Comparison of ENCODE assay signal across 17 cellular contexts in the genomic region with DNA sequence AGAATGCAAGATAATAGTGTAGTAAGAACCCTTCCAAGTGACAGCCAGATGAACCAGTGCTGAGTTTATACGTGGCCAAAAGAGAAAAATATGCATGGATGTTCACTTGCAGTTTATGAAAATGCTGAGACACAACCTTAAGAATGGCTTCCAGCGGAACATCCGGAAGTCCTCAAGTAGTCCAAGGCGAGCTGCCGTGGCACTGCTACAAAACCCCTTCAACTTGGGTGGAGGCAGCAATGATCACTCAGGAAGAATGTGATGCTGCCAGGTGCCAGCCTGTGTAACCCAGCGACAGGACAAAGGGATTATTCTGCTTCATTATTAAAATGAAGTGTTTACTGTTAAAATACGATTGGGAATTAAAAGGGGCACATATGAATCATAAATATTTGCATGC.
A peak's percentile ranks its signal among the peaks of the same experiment; 100 is the strongest.
DNase-seq lines count a peak whose midpoint lies in the region; ATAC-seq and TF ChIP-seq lines count a peak whose summit lies in the region.
"Had no signal": no experiment of that assay in that cellular context is flagged by ENCODE, and none has a peak within 500 bp of the region (broad histone marks: within the 10 kb centered on the region; RNA-seq: fewer than 3 reads in every experiment).

No MANE protein-coding gene starts in this region.

- no TSS peak for BruUV-seq in PC-9 (replicated peaks; lab: Mats Ljungman, UMichigan)

- H3K4me3 ChIP-seq in PC-9 = no peak overlapping the region
- H3K4me3 ChIP-seq in lower lobe of right lung = no peak overlapping the region

- intact Hi-C loops in PC-9 (cut with micrococcal nuclease; ENCODE audit: unreplicated experiment) (no loop called here), lower lobe of right lung (cut with DNase I) (no loop called here), sciatic nerve (cut with DNase I) (no loop called here)

- peak overlapping the region; percentile 22 for H3K27ac Mint-ChIP-seq in activated naive CD8-positive, alpha-beta T cell
- no peak overlapping the region for H3K27ac Mint-ChIP-seq in activated naive CD8-positive, alpha-beta T cell treated with anti-CD3 and anti-CD28 coated beads, Interleukin-2, amount 50 U/mL, for 24 hours
- H3K27ac Mint-ChIP-seq: H9 had no signal

- H3K9me3 Mint-ChIP-seq in activated naive CD8-positive, alpha-beta T cell (ENCODE audit: low read depth) = no peaks in the 10 kb centered on the region
- H3K9me3 Mint-ChIP-seq in activated naive CD8-positive, alpha-beta T cell treated with anti-CD3 and anti-CD28 coated beads, Interleukin-2, amount 50 U/mL, for 24 hours = no peaks in the 10 kb centered on the region

- peaks cover 60% of the 10 kb centered on the region for H3F3A ChIP-seq in PC-9 (ENCODE audit: insufficient read depth, low read depth)

- no peaks in the 10 kb centered on the region for H3K9me3 ChIP-seq in PC-9 (ENCODE audit: insufficient read depth, low read depth)
- no peaks in the 10 kb centered on the region for H3K9me3 ChIP-seq in lower lobe of right lung
- H3K9me3 ChIP-seq: Caco-2 had no signal

- H3K27me3 ChIP-seq in PC-9 (ENCODE audit: insufficient read depth, low read depth) (no peaks in the 10 kb centered on the region), lower lobe of right lung (ENCODE audit: low read depth) (no peaks in the 10 kb centered on the region)

- no peak for DNase-seq in activated naive CD8-positive, alpha-beta T cell treated with anti-CD3 and anti-CD28 coated beads, Interleukin-2, amount 50 U/mL, for 24 hours
- no peak for DNase-seq in PC-9
- peak; percentile 65 for DNase-seq in lower lobe of right lung
- no peak for DNase-seq in COLO829 (ENCODE audit: low spot score)
- DNase-seq in SHP77 (lab: John Stamatoyannopoulos, UW) = no peak
- no peak for DNase-seq in sciatic nerve (ENCODE audit: low spot score)
- no peak for DNase-seq in D341Med (ENCODE audit: low spot score)
- DNase-seq: Caco-2, DMS53, H9, NCI-H146, NCI-H446, NCI-H82, SIG-M5 had no signal

- POLR2A ChIA-PET in PC-9 (lab: Charles Lee; ENCODE audit: unreplicated experiment) = interaction anchor here (0.7 kb wide), 2 partner anchors 62 to 177 kb away, joined by 3 to 6 read pairs; no protein-coding TSS in a partner anchor

- H3K27ac ChIP-seq in PC-9 = 0 out of 2 replicates have a peak overlapping the region, but pooled peaks have one; percentile 32
- H3K27ac ChIP-seq in lower lobe of right lung = peak overlapping the region; percentile 67
- H3K27ac ChIP-seq: 22Rv1, C4-2B had no signal

- TF ChIP-seq CTCF in PC-9 (conservative IDR thresholded peaks at IDR 0.05) (no peak), lower lobe of right lung (IDR thresholded peaks at IDR 0.05) (no peak)

- peaks cover 35% of the 10 kb centered on the region for H3K4me1 Mint-ChIP-seq in activated naive CD8-positive, alpha-beta T cell (ENCODE audit: low read depth)
- H3K4me1 Mint-ChIP-seq in activated naive CD8-positive, alpha-beta T cell treated with anti-CD3 and anti-CD28 coated beads, Interleukin-2, amount 50 U/mL, for 24 hours = peaks cover 39% of the 10 kb centered on the region

- H3K79me2 ChIP-seq in PC-9 (ENCODE audit: low read depth) = peaks cover 95% of the 10 kb centered on the region

- no peak overlapping the region for H3K4me3 Mint-ChIP-seq in activated naive CD8-positive, alpha-beta T cell
- no peak overlapping the region for H3K4me3 Mint-ChIP-seq in activated naive CD8-positive, alpha-beta T cell treated with anti-CD3 and anti-CD28 coated beads, Interleukin-2, amount 50 U/mL, for 24 hours
- H3K4me3 Mint-ChIP-seq: H9 had no signal

- peaks cover 4% of the 10 kb centered on the region; the same call in 1 of the 2 replicates for H4K20me1 ChIP-seq in PC-9 (ENCODE audit: insufficient read depth)

- CTCF ChIA-PET in PC-9 (lab: Charles Lee) = no interaction called here

- no peaks in the 10 kb centered on the region for H3K9me2 ChIP-seq in PC-9 (ENCODE audit: insufficient read depth)

- H2AFZ ChIP-seq in PC-9 = no peak overlapping the region

- H3K4me1 ChIP-seq in PC-9 (replicated peaks; ENCODE audit: insufficient read depth) (peaks cover 58% of the 10 kb centered on the region), lower lobe of right lung (peaks cover 37% of the 10 kb centered on the region)

- H3K36me3 ChIP-seq in PC-9 (ENCODE audit: low read depth) (peaks cover 33% of the 10 kb centered on the region), lower lobe of right lung (peaks cover 57% of the 10 kb centered on the region)

- H3K27me3 Mint-ChIP-seq in activated naive CD8-positive, alpha-beta T cell = no peaks in the 10 kb centered on the region
- H3K27me3 Mint-ChIP-seq in activated naive CD8-positive, alpha-beta T cell treated with anti-CD3 and anti-CD28 coated beads, Interleukin-2, amount 50 U/mL, for 24 hours = no peaks in the 10 kb centered on the region

- ATAC-seq in activated naive CD8-positive, alpha-beta T cell treated with anti-CD3 and anti-CD28 coated beads, Interleukin-2, amount 50 U/mL, for 24 hours = no peak
- peak; percentile 73 to 86 for ATAC-seq in lower lobe of right lung
- ATAC-seq in sciatic nerve = no peak

- peaks cover 15% of the 10 kb centered on the region for H3K36me3 Mint-ChIP-seq in activated naive CD8-positive, alpha-beta T cell
- H3K36me3 Mint-ChIP-seq in activated naive CD8-positive, alpha-beta T cell treated with anti-CD3 and anti-CD28 coated beads, Interleukin-2, amount 50 U/mL, for 24 hours (ENCODE audit: low read depth) = peaks cover 61% of the 10 kb centered on the region

- H3K4me2 ChIP-seq in PC-9 = no peak overlapping the region

Comparison
In these comparisons a context has a peak if more than half of its experiments do, and no peak if none do; other contexts are left out.
1. ATAC-seq: peak in lower lobe of right lung (2 of 2); none in activated naive CD8-positive, alpha-beta T cell treated with anti-CD3 and anti-CD28 coated beads, Interleukin-2, amount 50 U/mL, for 24 hours (single experiment) and sciatic nerve (single experiment).